Comparison of ENCODE assay signal across 10 cellular contexts in the genomic region with DNA sequence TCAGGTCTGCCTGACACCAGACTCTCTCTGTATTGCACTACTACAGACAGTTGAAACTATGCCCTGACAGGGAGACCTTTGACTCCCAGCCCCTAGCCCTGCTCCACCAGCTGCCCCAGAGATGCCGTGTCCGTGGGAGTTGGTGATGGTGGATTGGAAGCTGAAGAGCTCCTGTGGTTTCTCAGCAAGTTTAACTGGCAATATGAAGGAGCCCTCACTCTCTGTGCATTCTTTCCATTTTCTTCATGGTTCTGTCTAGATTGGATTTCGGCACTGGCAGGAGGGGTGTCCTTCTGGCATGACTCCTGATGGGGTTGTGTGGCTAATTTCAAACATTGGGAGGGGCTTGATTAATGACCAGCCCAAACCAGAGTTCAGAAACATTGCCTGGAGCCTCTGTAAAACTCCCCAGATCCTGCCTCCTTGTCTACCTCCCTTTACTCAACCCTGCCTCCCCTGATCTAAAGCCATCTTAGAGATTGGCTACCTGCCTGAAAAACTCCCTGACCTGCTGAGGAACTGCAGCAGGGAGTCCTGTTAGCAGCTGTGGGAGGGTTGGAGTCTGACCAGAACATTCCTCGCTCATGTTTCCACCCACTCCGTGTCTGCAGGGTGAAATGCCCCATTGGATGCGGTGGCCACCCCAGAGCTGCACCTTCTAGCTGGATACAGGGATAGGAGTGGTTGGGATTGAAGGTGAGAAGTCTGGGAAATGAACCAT.
DNase-seq lines count a peak whose midpoint lies in the region; ATAC-seq, FAIRE-seq and TF ChIP-seq lines count a peak whose summit lies in the region.
"Had no signal": no experiment of that assay in that cellular context is flagged by ENCODE, and none has a peak within 500 bp of the region (broad histone marks: within the 10 kb centered on the region; RNA-seq: fewer than 3 reads in every experiment).

No MANE protein-coding gene starts in this region.

- H2AFZ ChIP-seq in hepatocyte: no peak overlapping the region
- no peak overlapping the region for H2AFZ ChIP-seq in smooth muscle cell (ENCODE audit: low read depth)

- H3K79me2 ChIP-seq in hepatocyte (no peaks in the 10 kb centered on the region), smooth muscle cell (ENCODE audit: low read depth) (no peaks in the 10 kb centered on the region)

- H3K4me1 ChIP-seq in hepatocyte (ENCODE audit: insufficient read depth) (peaks cover 8% of the 10 kb centered on the region), smooth muscle cell (ENCODE audit: low read depth) (no peaks in the 10 kb centered on the region)

- no peak for TF ChIP-seq CTCF in astrocyte of the cerebellum (IDR thresholded peaks at IDR 0.05; ENCODE audit: low read depth, low read length, missing control alignments)
- TF ChIP-seq CTCF in hepatocyte (IDR thresholded peaks at IDR 0.05; ENCODE audit: poor library complexity): no peak
- no peak for TF ChIP-seq CTCF in smooth muscle cell (IDR thresholded peaks at IDR 0.05; ENCODE audit: borderline replicate concordance, insufficient read depth, poor library complexity, severe bottlenecking)

- ATAC-seq in GM21360 (IDR thresholded peaks at IDR 0.05; ENCODE audit: unreplicated experiment) (no peak), HG03520 (IDR thresholded peaks at IDR 0.05; ENCODE audit: unreplicated experiment) (no peak), HG03565 (IDR thresholded peaks at IDR 0.05; ENCODE audit: unreplicated experiment) (no peak)
- ATAC-seq: mucosa of descending colon had no signal

- H3K9me3 ChIP-seq in hepatocyte (ENCODE audit: low read depth) (no peaks in the 10 kb centered on the region), smooth muscle cell (replicated peaks; ENCODE audit: low read depth) (no peaks in the 10 kb centered on the region)
- H3K9me3 ChIP-seq: mucosa of descending colon had no signal

- DNase-seq in HTR-8/SVneo (ENCODE audit: insufficient read length, low spot score): peak; percentile 24
- peak; percentile 94 for DNase-seq in astrocyte of the cerebellum (ENCODE audit: low read depth)
- DNase-seq in hepatocyte (ENCODE audit: low spot score): peak; percentile 20
- no peak for DNase-seq in smooth muscle cell (lab: John Stamatoyannopoulos, UW; ENCODE audit: unreplicated experiment)
- DNase-seq: CD4-positive, alpha-beta memory T cell; mucosa of descending colon; NCI-H524 had no signal

- H3K4me2 ChIP-seq in hepatocyte: no peak overlapping the region
- peak overlapping the region; percentile 44 for H3K4me2 ChIP-seq in smooth muscle cell

- H3K27me3 ChIP-seq in hepatocyte: no peaks in the 10 kb centered on the region
- H3K27me3 ChIP-seq in smooth muscle cell (ENCODE audit: low read depth): no peaks in the 10 kb centered on the region

- WGBS in hepatocyte (ENCODE audit: low lambda C conversion rate, missing lambda C conversion rate): 58% methylated on average over 6 of the region's 6 CpGs
- WGBS in smooth muscle cell (ENCODE audit: low lambda C conversion rate): 43% methylated on average over 6 of the region's 6 CpGs

- in situ Hi-C loops in astrocyte of the cerebellum (cut with HindIII; ENCODE audit: low sequenced_read_pairs): loop anchor here (5.0 kb wide), 1 partner anchor 808 kb away; no protein-coding TSS in a partner anchor

- no peak overlapping the region for H3K4me3 ChIP-seq in astrocyte of the cerebellum (ENCODE audit: low read depth, low read length)
- no peak overlapping the region for H3K4me3 ChIP-seq in hepatocyte
- H3K4me3 ChIP-seq in smooth muscle cell: no peak overlapping the region
- H3K4me3 ChIP-seq: mucosa of descending colon had no signal

- FAIRE-seq in HTR-8/SVneo (lab: Jason Lieb, UNC): no peak

- H3K36me3 ChIP-seq in hepatocyte (replicated peaks; ENCODE audit: insufficient read depth, low read depth) (no peaks in the 10 kb centered on the region), smooth muscle cell (ENCODE audit: low read depth) (no peaks in the 10 kb centered on the region)

- no peak overlapping the region for H3K9ac ChIP-seq in smooth muscle cell (ENCODE audit: low read depth)

- H3K27ac ChIP-seq in hepatocyte (no peak overlapping the region), smooth muscle cell (ENCODE audit: low read depth) (no peak overlapping the region)

- no peaks in the 10 kb centered on the region for H3F3A ChIP-seq in smooth muscle cell (ENCODE audit: low read depth)

- no peaks in the 10 kb centered on the region for H3K9me2 ChIP-seq in hepatocyte (replicated peaks; ENCODE audit: insufficient read depth)

- H4K20me1 ChIP-seq in hepatocyte (ENCODE audit: insufficient read depth, poor library complexity, severe bottlenecking): no peaks in the 10 kb centered on the region
- H4K20me1 ChIP-seq in smooth muscle cell (ENCODE audit: low read depth): no peaks in the 10 kb centered on the region
